Comparison of ENCODE assay signal across 19 cellular contexts in genomic region chr14:103746706-103747105, GRCh38. TPM values are rescaled to one million over a fixed set of nuclear protein-coding genes. Genes with fewer than 3 reads are reported as not detected.
DNase-seq lines count a peak whose midpoint lies in the region; ATAC-seq, FAIRE-seq and TF ChIP-seq lines count a peak whose summit lies in the region.
"Had no signal": no experiment of that assay in that cellular context is flagged by ENCODE, and none has a peak within 500 bp of the region (broad histone marks: within the 10 kb centered on the region; RNA-seq: fewer than 3 reads in every experiment).

No MANE protein-coding gene starts in this region.

- no peaks in the 10 kb centered on the region for H3K27me3 ChIP-seq in bronchial epithelial cell (ENCODE audit: control insufficient read depth, insufficient read depth, low read length)
- H3K27me3 ChIP-seq: vagina had no signal

- TF ChIP-seq CTCF in AG10803 (conservative IDR thresholded peaks at IDR 0.05; ENCODE audit: low read length) (no peak), bronchial epithelial cell (IDR thresholded peaks at IDR 0.05; ENCODE audit: insufficient read depth, low read length, severe bottlenecking) (no peak), GM13976 (IDR thresholded peaks at IDR 0.05; ENCODE audit: borderline replicate concordance, control extremely low read depth, extremely low read depth, insufficient read depth, missing control alignments) (no peak)

- H3K4me3 ChIP-seq in AG10803 (ENCODE audit: low read length) = no peak overlapping the region
- H3K4me3 ChIP-seq in bronchial epithelial cell (ENCODE audit: low read depth, low read length) = no peak overlapping the region
- H3K4me3 ChIP-seq: HAP-1, lower lobe of right lung, vagina had no signal

- in situ Hi-C loops in GM13976 (cut with MboI; ENCODE audit: low sequenced_read_pairs, unreplicated experiment) = no loop called here

- DNase-seq in AG10803 (ENCODE audit: low read depth) = peak; percentile 13
- DNase-seq in HT1080 (ENCODE audit: low read depth) = peak; percentile 16
- peak; percentile 34 for DNase-seq in bronchial epithelial cell (ENCODE audit: low read depth)
- peak; percentile 77 for DNase-seq in kidney tubule cell (ENCODE audit: low spot score)
- no peak for DNase-seq in DMS53 (lab: John Stamatoyannopoulos, UW)
- no peak for DNase-seq in GM13976 (ENCODE audit: low spot score)
- DNase-seq in stimulated activated CD4-positive, alpha-beta T cell treated with anti-CD3 and anti-CD28 coated beads, Interleukin-4, amount 100 ng/mL, for 24 hours = no peak
- DNase-seq: activated CD4-positive, alpha-beta memory T cell treated with anti-CD3 and anti-CD28 coated beads for 36 hours; GDM1; lower lobe of right lung; naive thymus-derived CD4-positive, alpha-beta T cell; NCI-H82; stimulated activated naive CD8-positive, alpha-beta T cell treated with anti-CD3 and anti-CD28 coated beads, Interleukin-15, Interleukin-2, amounts not matched to agents 100 U/mL and 50 U/mL, for 24 hours had no signal

- no peak for FAIRE-seq in bronchial epithelial cell (lab: Jason Lieb, UNC)
- FAIRE-seq: endothelial cell of umbilical vein, GM12891 had no signal

- H3K36me3 ChIP-seq in bronchial epithelial cell (ENCODE audit: control insufficient read depth, insufficient read depth, low read length) = peaks cover 28% of the 10 kb centered on the region
- H3K36me3 ChIP-seq: HAP-1 had no signal

- ATAC-seq in HG03025 (IDR thresholded peaks at IDR 0.05; ENCODE audit: low FRiP score, unreplicated experiment) = no peak
- ATAC-seq: naive thymus-derived CD4-positive, alpha-beta T cell; Panc1; stimulated activated naive CD8-positive, alpha-beta T cell treated with anti-CD3 and anti-CD28 coated beads, Interleukin-15, Interleukin-2, amounts not matched to agents 100 U/mL and 50 U/mL, for 24 hours had no signal

RNA-seq across cellular contexts. Expression of gene ZFYVE21, which starts 31.1 kb away (rescaled TPM):
- 30.0 and 45.3 TPM in 2 replicates for total RNA-seq in HT1080 (2014; rRNA removed; shearing (Covaris generic))
- 39.0 and 45.8 TPM in 2 replicates for polyA plus RNA-seq in HT1080 (2015; cell fraction: cytosol; rRNA removed)
- 25.7 and 46.7 TPM in 2 replicates for polyA plus RNA-seq in HT1080 (2015; cell fraction: nucleus; rRNA removed)
- total RNA-seq in bronchial epithelial cell = 76.1 and 77.7 TPM in 2 replicates

RNA-seq across cellular contexts. Expression of gene XRCC3, which starts 31.5 kb away (rescaled TPM):
- 70.5 and 77.9 TPM in 2 replicates for total RNA-seq in HT1080 (2014; rRNA removed; shearing (Covaris generic))
- polyA plus RNA-seq in HT1080 (2015; cell fraction: cytosol; rRNA removed) = 26.1 and 27.1 TPM in 2 replicates
- 47.5 and 63.7 TPM in 2 replicates for polyA plus RNA-seq in HT1080 (2015; cell fraction: nucleus; rRNA removed)
- total RNA-seq in bronchial epithelial cell = 4.9 and 6.1 TPM in 2 replicates

Comparison
In these comparisons a context has a peak if more than half of its experiments do, and no peak if none do; other contexts are left out.
1. DNase-seq: peak in AG10803 (single experiment), HT1080 (single experiment), bronchial epithelial cell (single experiment) and kidney tubule cell (single experiment); none in DMS53 (single experiment), GM13976 (single experiment) and stimulated activated CD4-positive, alpha-beta T cell treated with anti-CD3 and anti-CD28 coated beads, Interleukin-4, amount 100 ng/mL, for 24 hours (single experiment).
2. RNA of gene XRCC3, which starts 31.5 kb away (total RNA-seq): 70.5 to 77.9 TPM in HT1080; 4.9 to 6.1 TPM in bronchial epithelial cell; every median in the first group is over 10 times any median in the second.